In genomic region chr10:80699602-80700039, GRCh38 we compare ENCODE assay signal across 8 cellular contexts.
DNase-seq lines count a peak whose midpoint lies in the region; ATAC-seq lines count a peak whose summit lies in the region.

No MANE protein-coding gene starts in this region.

- DNase-seq in AG08396 (ENCODE audit: low spot score) (peak; percentile 76), NCI-H2171 treated with DMSO at 0.1 percent for 48 hours (lab: John Stamatoyannopoulos, UW) (peak; percentile 61), cerebellar cortex (ENCODE audit: low spot score) (peak; percentile 58), left lobe of liver (ENCODE audit: low spot score) (peak; percentile 84)
- DNase-seq in activated CD4-positive, CD25-positive, alpha-beta regulatory T cell treated with anti-CD3 and anti-CD28 coated beads, Interleukin-2, amount 50 U/mL, for 72 hours = peak; percentile 78
- DNase-seq in stimulated activated CD4-positive, alpha-beta T cell treated with anti-CD3 and anti-CD28 coated beads, Interleukin-4, amount 100 ng/mL, for 48 hours (ENCODE audit: low read depth in 2 of 2) = peak; percentile 66 to 83

- ATAC-seq in GM18870 (IDR thresholded peaks at IDR 0.05; ENCODE audit: unreplicated experiment) = peak; percentile 84
- peak; percentile 82 for ATAC-seq in HG03095 (IDR thresholded peaks at IDR 0.05; ENCODE audit: unreplicated experiment)
- peak; percentile 95 for ATAC-seq in left lobe of liver

Comparison
In these comparisons a context has a peak if more than half of its experiments do, and no peak if none do; other contexts are left out.
1. Peak in every context shown above with its lines: DNase-seq and ATAC-seq.